Comparison of ENCODE assay signal across 1 cellular context in genomic region chr12:57891639-57892228, GRCh38.
TF ChIP-seq lines count a peak whose summit lies in the region.

No MANE protein-coding gene starts in this region.

TF ChIP-seq in IMR-90, 13 proteins besides CTCF, POLR2A, EP300 and RAD21:
- TF ChIP-seq CHD1 (IDR thresholded peaks at IDR 0.05; ENCODE audit: low read depth, low read length): no peak
